1 cellular context compared by ENCODE assay signal in the genomic region with DNA sequence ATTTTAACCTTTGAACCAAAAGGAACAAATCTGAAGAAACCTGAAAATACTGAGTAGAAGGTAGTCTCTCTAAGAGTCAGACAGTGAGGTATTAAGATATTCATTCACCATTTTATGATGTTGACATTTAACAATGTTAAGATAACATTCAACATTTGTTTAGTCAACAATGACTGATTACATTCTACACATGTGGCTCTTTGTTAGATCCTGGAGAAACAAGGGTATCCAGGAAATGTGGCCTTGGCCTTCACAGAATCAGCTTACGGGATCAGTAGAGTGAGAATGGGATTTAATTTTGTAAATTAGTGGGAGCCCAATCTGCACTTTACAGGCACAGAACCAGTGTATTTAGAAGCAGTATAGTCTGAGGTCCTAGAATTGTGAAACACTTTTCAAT.
TF ChIP-seq lines count a peak whose summit lies in the region.

No MANE protein-coding gene starts in this region.

TF ChIP-seq in IMR-90, 13 proteins besides CTCF, POLR2A, EP300 and RAD21 (continued from another document):
- TF ChIP-seq MAZ (IDR thresholded peaks at IDR 0.05; ENCODE audit: borderline replicate concordance, low read depth, low read length) = no peak
- TF ChIP-seq MAFK (IDR thresholded peaks at IDR 0.05; ENCODE audit: low read depth, low read length) = no peak
- no peak for TF ChIP-seq CEBPB (IDR thresholded peaks at IDR 0.05; ENCODE audit: low read depth, low read length)
